Comparison of ENCODE assay signal across 25 cellular contexts in genomic region chr7:114432627-114433026, GRCh38.
DNase-seq lines count a peak whose midpoint lies in the region; ATAC-seq and TF ChIP-seq lines count a peak whose summit lies in the region.
"Had no signal": no experiment of that assay in that cellular context is flagged by ENCODE, and none has a peak within 500 bp of the region (broad histone marks: within the 10 kb centered on the region; RNA-seq: fewer than 3 reads in every experiment).

No MANE protein-coding gene starts in this region.

- no peak overlapping the region for H3K27ac ChIP-seq in WERI-Rb-1
- H3K27ac ChIP-seq: HL-60, SK-N-MC had no signal

- no peak overlapping the region for H3K9ac ChIP-seq in endocrine pancreas (ENCODE audit: control insufficient read depth, insufficient read depth, low read length)

- no peak for TF ChIP-seq CTCF in WERI-Rb-1 (IDR thresholded peaks at IDR 0.05; ENCODE audit: low read depth, low read length)

- ATAC-seq in GM18873 (IDR thresholded peaks at IDR 0.05; ENCODE audit: low FRiP score, unreplicated experiment): no peak
- ATAC-seq: CD8-positive, alpha-beta T cell; HepG2; K562; T-helper 17 cell had no signal

- H3K4me3 ChIP-seq in endocrine pancreas (ENCODE audit: control insufficient read depth, insufficient read depth, low read length) (peak overlapping the region; percentile 87), WERI-Rb-1 (ENCODE audit: low read depth, low read length) (no peak overlapping the region)
- H3K4me3 ChIP-seq: K562, MG63, SK-N-MC had no signal

- peak; percentile 13 for DNase-seq in NCI-H82 (lab: John Stamatoyannopoulos, UW)
- no peak for DNase-seq in NCI-H82 treated with DMSO at 0.1 percent for 48 hours (lab: John Stamatoyannopoulos, UW; ENCODE audit: unreplicated experiment)
- peak; percentile 88 for DNase-seq in NCI-H526 treated with DMSO at 0.1 percent for 48 hours (lab: John Stamatoyannopoulos, UW)
- DNase-seq in retina: no peak
- DNase-seq in stimulated activated CD4-positive, alpha-beta T cell treated with anti-CD3 and anti-CD28 coated beads, Interleukin-2, amount 100 ng/mL, for 24 hours: no peak
- DNase-seq in WERI-Rb-1: no peak
- DNase-seq: AML-193; C1 segment of cervical spinal cord; CD8-positive, alpha-beta T cell; EL; GF-D8; H7; MG63; NCI-H2029; NCI-H446; NCI-H774; Right ventricle myocardium superior; SW 1271; T-helper 17 cell had no signal

- H3K4me1 ChIP-seq in endocrine pancreas (ENCODE audit: control insufficient read depth, insufficient read depth, low read length): peaks cover 56% of the 10 kb centered on the region

- no peaks in the 10 kb centered on the region for H3K27me3 ChIP-seq in endocrine pancreas (ENCODE audit: control insufficient read depth, insufficient read depth, low read length)
- H3K27me3 ChIP-seq in WERI-Rb-1 (ENCODE audit: insufficient read depth, low read depth, severe bottlenecking): no peaks in the 10 kb centered on the region
- H3K27me3 ChIP-seq: MG63 had no signal

- H3K9me3 ChIP-seq in endocrine pancreas (ENCODE audit: control insufficient read depth, low read length) (no peaks in the 10 kb centered on the region), WERI-Rb-1 (ENCODE audit: severe bottlenecking) (no peaks in the 10 kb centered on the region)
- H3K9me3 ChIP-seq: MG63 had no signal

- H3K36me3 ChIP-seq in endocrine pancreas (ENCODE audit: control insufficient read depth, insufficient read depth, low read length) (no peaks in the 10 kb centered on the region), WERI-Rb-1 (peaks cover 12% of the 10 kb centered on the region)
- H3K36me3 ChIP-seq: MG63 had no signal

Comparison
In these comparisons a context has a peak if more than half of its experiments do, and no peak if none do; other contexts are left out.
1. DNase-seq: peak in NCI-H82 (single experiment) and NCI-H526 treated with DMSO at 0.1 percent for 48 hours (single experiment); none in NCI-H82 treated with DMSO at 0.1 percent for 48 hours (single experiment), retina (single experiment), stimulated activated CD4-positive, alpha-beta T cell treated with anti-CD3 and anti-CD28 coated beads, Interleukin-2, amount 100 ng/mL, for 24 hours (0 of 2) and WERI-Rb-1 (single experiment).